1 cellular context compared by ENCODE assay signal in genomic region chr14:70827366-70828151, GRCh38.
TF ChIP-seq lines count a peak whose summit lies in the region.

No MANE protein-coding gene starts in this region.

TF ChIP-seq in HepG2, 621 proteins besides CTCF, POLR2A, EP300 and RAD21 (continued from another document and continues in another):
- TF ChIP-seq UBTF (CRISPR knock-in tag; IDR thresholded peaks at IDR 0.05), result 0 out of 2 replicates have a peak, but pooled peaks have one; percentile 24
- no peak for TF ChIP-seq ZSCAN30 (CRISPR knock-in tag; IDR thresholded peaks at IDR 0.05)
- no peak for TF ChIP-seq SCMH1 (CRISPR knock-in tag; IDR thresholded peaks at IDR 0.05; ENCODE audit: borderline replicate concordance)
- no peak for TF ChIP-seq ZNF720 (CRISPR knock-in tag; IDR thresholded peaks at IDR 0.05)
- no peak for TF ChIP-seq ETS1 (CRISPR knock-in tag; IDR thresholded peaks at IDR 0.05)
- no peak for TF ChIP-seq ZBTB20 (CRISPR knock-in tag; IDR thresholded peaks at IDR 0.05; ENCODE audit: borderline replicate concordance, low read depth)
- TF ChIP-seq SYNCRIP (IDR thresholded peaks at IDR 0.05; ENCODE audit: insufficient read depth, low read depth, low read length), result no peak
- TF ChIP-seq ZNF597 (CRISPR knock-in tag; IDR thresholded peaks at IDR 0.05), result no peak
- 0 out of 2 replicates have a peak, but pooled peaks have one; percentile 43 for TF ChIP-seq HIC2 (CRISPR knock-in tag; IDR thresholded peaks at IDR 0.05; ENCODE audit: low read depth)
- no peak for TF ChIP-seq TFDP1 (CRISPR knock-in tag; IDR thresholded peaks at IDR 0.05; ENCODE audit: borderline replicate concordance)
- TF ChIP-seq ZNF501 (CRISPR knock-in tag; IDR thresholded peaks at IDR 0.05), result 0 out of 2 replicates have a peak, but pooled peaks have one; percentile 20
- TF ChIP-seq ZNF792 (CRISPR knock-in tag; IDR thresholded peaks at IDR 0.05), result no peak
- no peak for TF ChIP-seq TCF7L2 (IDR thresholded peaks at IDR 0.05; ENCODE audit: low read depth, low read length)
- no peak for TF ChIP-seq ZNF761 (CRISPR knock-in tag; conservative IDR thresholded peaks at IDR 0.05)
- no peak for TF ChIP-seq CHD2 (IDR thresholded peaks at IDR 0.05; ENCODE audit: low read depth, low read length)
- no peak for TF ChIP-seq SATB2 (CRISPR knock-in tag; IDR thresholded peaks at IDR 0.05)
- no peak for TF ChIP-seq STAT5B (CRISPR knock-in tag; IDR thresholded peaks at IDR 0.05)
- no peak for TF ChIP-seq ZNF503 (CRISPR knock-in tag; IDR thresholded peaks at IDR 0.05)
- no peak for TF ChIP-seq ZNF780A (CRISPR knock-in tag; IDR thresholded peaks at IDR 0.05)
- no peak for TF ChIP-seq IRF1 (CRISPR knock-in tag; IDR thresholded peaks at IDR 0.05; ENCODE audit: low read depth)
- no peak for TF ChIP-seq HOXD1 (CRISPR knock-in tag; IDR thresholded peaks at IDR 0.05)
- TF ChIP-seq ZBTB21 (CRISPR knock-in tag; IDR thresholded peaks at IDR 0.05), result no peak
- TF ChIP-seq RELA (CRISPR knock-in tag; IDR thresholded peaks at IDR 0.05), result no peak
- TF ChIP-seq POGZ (CRISPR knock-in tag; IDR thresholded peaks at IDR 0.05), result peak; percentile 35; the same call in 1 of the 2 replicates
- TF ChIP-seq HMGA1 (CRISPR knock-in tag; conservative IDR thresholded peaks at IDR 0.05), result no peak
- TF ChIP-seq ATM (IDR thresholded peaks at IDR 0.05; ENCODE audit: borderline replicate concordance), result no peak
- no peak for TF ChIP-seq GFI1 (CRISPR knock-in tag; IDR thresholded peaks at IDR 0.05; ENCODE audit: borderline replicate concordance)
- TF ChIP-seq ZMYM4 (CRISPR knock-in tag; IDR thresholded peaks at IDR 0.05), result peak; percentile 40; the same call in 1 of the 2 replicates
- no peak for TF ChIP-seq PTBP1 (IDR thresholded peaks at IDR 0.05; ENCODE audit: low read depth, low read length, poor library complexity, severe bottlenecking)
- no peak for TF ChIP-seq ELF4 (CRISPR knock-in tag; IDR thresholded peaks at IDR 0.05; ENCODE audit: borderline replicate concordance)
- TF ChIP-seq ZNF670 (CRISPR knock-in tag; IDR thresholded peaks at IDR 0.05; ENCODE audit: borderline replicate concordance), result no peak
- no peak for TF ChIP-seq TAF15 (IDR thresholded peaks at IDR 0.05; ENCODE audit: low read depth, low read length, poor library complexity, severe bottlenecking)
- TF ChIP-seq HNF4A (CRISPR knock-in tag; IDR thresholded peaks at IDR 0.05), result peak; percentile 94
- TF ChIP-seq HHEX (CRISPR knock-in tag; IDR thresholded peaks at IDR 0.05), result no peak
- no peak for TF ChIP-seq MTA3 (CRISPR knock-in tag; IDR thresholded peaks at IDR 0.05)
- no peak for TF ChIP-seq NFE2L1 (CRISPR knock-in tag; IDR thresholded peaks at IDR 0.05; ENCODE audit: borderline replicate concordance)
- TF ChIP-seq ZNF33B (CRISPR knock-in tag; IDR thresholded peaks at IDR 0.05), result no peak
- TF ChIP-seq ZNF678 (CRISPR knock-in tag; IDR thresholded peaks at IDR 0.05), result no peak
- TF ChIP-seq EED (CRISPR knock-in tag; IDR thresholded peaks at IDR 0.05), result no peak
- no peak for TF ChIP-seq ZNF224 (CRISPR knock-in tag; IDR thresholded peaks at IDR 0.05)
- TF ChIP-seq TEAD2 (CRISPR knock-in tag; IDR thresholded peaks at IDR 0.05), result no peak
- 0 out of 2 replicates have a peak, but pooled peaks have one; percentile 38 for TF ChIP-seq ZNF350 (CRISPR knock-in tag; IDR thresholded peaks at IDR 0.05; ENCODE audit: borderline replicate concordance, low read depth)
- TF ChIP-seq ZNF816 (CRISPR knock-in tag; IDR thresholded peaks at IDR 0.05; ENCODE audit: borderline replicate concordance), result no peak
- TF ChIP-seq FUBP1 (CRISPR knock-in tag; IDR thresholded peaks at IDR 0.05; ENCODE audit: borderline replicate concordance), result no peak
- TF ChIP-seq HNF1B (CRISPR knock-in tag; IDR thresholded peaks at IDR 0.05), result no peak
- TF ChIP-seq PAXIP1 (CRISPR knock-in tag; conservative IDR thresholded peaks at IDR 0.05), result peak; percentile 54; the same call in 1 of the 2 replicates
- TF ChIP-seq RBFOX2 (IDR thresholded peaks at IDR 0.05; ENCODE audit: low read depth, low read length), result no peak
- TF ChIP-seq ZNF367 (CRISPR knock-in tag; IDR thresholded peaks at IDR 0.05; ENCODE audit: borderline replicate concordance), result no peak
- no peak for TF ChIP-seq KAT2B (IDR thresholded peaks at IDR 0.05; ENCODE audit: borderline replicate concordance, low read depth, low read length)
